9 cellular contexts compared by ENCODE assay signal in the genomic region with DNA sequence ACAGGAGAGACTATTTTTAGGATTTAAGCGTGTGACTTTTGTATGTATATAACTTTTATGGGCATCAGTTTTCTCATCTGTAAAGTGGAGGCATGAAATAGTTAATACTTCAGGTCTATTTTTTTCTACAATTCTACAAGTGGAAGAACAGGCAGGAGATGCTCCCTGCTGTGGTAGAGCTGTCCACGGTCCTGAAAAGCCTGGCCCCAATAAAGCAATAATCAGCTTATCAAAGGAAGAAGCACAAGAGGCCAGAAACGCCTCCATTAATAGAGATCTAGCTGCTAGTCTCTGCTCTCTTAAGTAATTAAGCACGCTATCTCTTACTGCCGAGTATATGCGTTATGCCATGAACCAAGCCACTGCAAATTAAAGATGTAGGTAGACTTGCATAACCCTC. TPM values are rescaled to one million over a fixed set of nuclear protein-coding genes. Genes with fewer than 3 reads are reported as not detected.
A peak's percentile ranks its signal among the peaks of the same experiment; 100 is the strongest.
DNase-seq lines count a peak whose midpoint lies in the region; ATAC-seq, FAIRE-seq and TF ChIP-seq lines count a peak whose summit lies in the region.
"Had no signal": no experiment of that assay in that cellular context is flagged by ENCODE, and none has a peak within 500 bp of the region (broad histone marks: within the 10 kb centered on the region; RNA-seq: fewer than 3 reads in every experiment).

No MANE protein-coding gene starts in this region.

- H3K4me1 ChIP-seq in Karpas-422 (ENCODE audit: low read length) (no peaks in the 10 kb centered on the region), astrocyte (ENCODE audit: insufficient read depth, low read length) (no peaks in the 10 kb centered on the region), mesenchymal stem cell (ENCODE audit: control insufficient read depth, insufficient read depth, low read depth, low read length) (no peaks in the 10 kb centered on the region)

- H2AK5ac ChIP-seq in mesenchymal stem cell (ENCODE audit: low read length, severe bottlenecking) = no peak overlapping the region

- H3K36me3 Mint-ChIP-seq in astrocyte (ENCODE audit: low read depth, unreplicated experiment) = no peaks in the 10 kb centered on the region

- H3K27me3 Mint-ChIP-seq in astrocyte (ENCODE audit: low read depth, unreplicated experiment) = peaks cover 7% of the 10 kb centered on the region

- H3K27ac ChIP-seq in Karpas-422 (ENCODE audit: low read length) = no peak overlapping the region
- no peak overlapping the region for H3K27ac ChIP-seq in astrocyte (ENCODE audit: low read depth, low read length)
- H3K27ac ChIP-seq in mesenchymal stem cell (ENCODE audit: low read length, poor library complexity, severe bottlenecking) = no peak overlapping the region

- DNase-seq in DMS53 treated with DMSO at 0.1 percent for 48 hours (lab: John Stamatoyannopoulos, UW; ENCODE audit: unreplicated experiment) = peak; percentile 4
- peak; percentile 74 for DNase-seq in Karpas-422
- DNase-seq in astrocyte (ENCODE audit: low read depth) = peak; percentile 46
- peak; percentile 63 for DNase-seq in mesenchymal stem cell
- no peak for DNase-seq in NCI-H446 treated with DMSO at 0.1 percent for 48 hours (lab: John Stamatoyannopoulos, UW)
- DNase-seq in medulla oblongata (ENCODE audit: extremely low spot score) = no peak

- H3K9me3 Mint-ChIP-seq in astrocyte (ENCODE audit: unreplicated experiment) = no peaks in the 10 kb centered on the region
- H3K9me3 Mint-ChIP-seq: dendritic cell treated with granulocyte-macrophage colony-stimulating factor and Interleukin-4, amounts not matched to agents 40 ng/mL and 50 ng/mL, for 4 days had no signal

- H3K79me2 ChIP-seq in Karpas-422 (ENCODE audit: low read length) (no peaks in the 10 kb centered on the region), astrocyte (ENCODE audit: insufficient read depth, low read length) (no peaks in the 10 kb centered on the region)

- no peaks in the 10 kb centered on the region for H3K36me3 ChIP-seq in Karpas-422 (ENCODE audit: insufficient read depth, low read length)
- no peaks in the 10 kb centered on the region for H3K36me3 ChIP-seq in astrocyte (ENCODE audit: insufficient read depth, low read length)
- no peaks in the 10 kb centered on the region for H3K36me3 ChIP-seq in mesenchymal stem cell (ENCODE audit: control insufficient read depth in 1 of 2, insufficient read depth in 2 of 2, low read depth in 1 of 2, low read length in 2 of 2)

- H3K4ac ChIP-seq in mesenchymal stem cell (ENCODE audit: low read depth in 1 of 2, low read length in 2 of 2) = no peak overlapping the region

- TF ChIP-seq CTCF in astrocyte (IDR thresholded peaks at IDR 0.05; ENCODE audit: insufficient read depth, low read depth, low read length) = no peak

- FAIRE-seq in astrocyte (lab: Jason Lieb, UNC) = no peak

- H2BK120ac ChIP-seq in mesenchymal stem cell (ENCODE audit: low read depth, low read length) = no peak overlapping the region

- no peaks in the 10 kb centered on the region for H4K20me1 ChIP-seq in Karpas-422 (ENCODE audit: insufficient read depth, low read depth, low read length)
- H4K20me1 ChIP-seq in astrocyte (ENCODE audit: insufficient read depth, low read length) = no peaks in the 10 kb centered on the region

- 36% methylated on average over 6 of the region's 6 CpGs for WGBS in mesenchymal stem cell

- no peak overlapping the region for H4K91ac ChIP-seq in mesenchymal stem cell (ENCODE audit: low read length)

- H3K79me1 ChIP-seq in mesenchymal stem cell (replicated peaks; ENCODE audit: low read length, poor library complexity, severe bottlenecking) = no peaks in the 10 kb centered on the region

- H3K23ac ChIP-seq in mesenchymal stem cell (ENCODE audit: low read length in 2 of 2) = no peak overlapping the region

- H3K4me3 ChIP-seq in Karpas-422 (ENCODE audit: low read length) (no peak overlapping the region), astrocyte (ENCODE audit: insufficient read depth, low read depth, low read length) (no peak overlapping the region), mesenchymal stem cell (ENCODE audit: insufficient read depth in 1 of 2, low read depth in 1 of 2, low read length in 2 of 2) (no peak overlapping the region)

- H2AFZ ChIP-seq in Karpas-422 (ENCODE audit: low read length) (no peak overlapping the region), astrocyte (ENCODE audit: low read depth, low read length) (no peak overlapping the region), mesenchymal stem cell (ENCODE audit: low read depth, low read length) (no peak overlapping the region)

- H3K4me3 Mint-ChIP-seq in astrocyte (ENCODE audit: unreplicated experiment) = no peak overlapping the region
- H3K4me3 Mint-ChIP-seq: dendritic cell treated with granulocyte-macrophage colony-stimulating factor and Interleukin-4, amounts not matched to agents 40 ng/mL and 50 ng/mL, for 4 days had no signal

- no peak overlapping the region for H2BK5ac ChIP-seq in mesenchymal stem cell (ENCODE audit: low read depth, low read length, poor library complexity, severe bottlenecking)

- H2BK12ac ChIP-seq in mesenchymal stem cell (ENCODE audit: low read length in 2 of 2) = no peak overlapping the region

- no peak overlapping the region for H3K18ac ChIP-seq in mesenchymal stem cell (ENCODE audit: low read depth in 1 of 2, low read length in 2 of 2)

- no peak overlapping the region for H3K9ac ChIP-seq in Karpas-422 (ENCODE audit: low read length)
- no peak overlapping the region for H3K9ac ChIP-seq in astrocyte (ENCODE audit: low read length)
- H3K9ac ChIP-seq in mesenchymal stem cell (ENCODE audit: low read length) = no peak overlapping the region

- H3K9me2 ChIP-seq in Karpas-422 (replicated peaks; ENCODE audit: insufficient read depth, low read length) = no peaks in the 10 kb centered on the region

- H3K4me2 ChIP-seq in Karpas-422 (ENCODE audit: low read depth, low read length, poor library complexity, severe bottlenecking) (no peak overlapping the region), astrocyte (ENCODE audit: low read length) (no peak overlapping the region), mesenchymal stem cell (ENCODE audit: low read length, poor library complexity, severe bottlenecking) (no peak overlapping the region)

- H3K27me3 ChIP-seq in Karpas-422 (ENCODE audit: low read length) (no peaks in the 10 kb centered on the region), astrocyte (ENCODE audit: insufficient read depth, low read length) (peaks cover 6% of the 10 kb centered on the region), mesenchymal stem cell (ENCODE audit: control insufficient read depth in 1 of 2, insufficient read depth in 1 of 2, low read length in 2 of 2) (peaks cover 16 to 20% of the 10 kb centered on the region in 2 experiments)

- H3K9me3 ChIP-seq in Karpas-422 (ENCODE audit: low read length) = no peaks in the 10 kb centered on the region
- no peaks in the 10 kb centered on the region for H3K9me3 ChIP-seq in astrocyte (ENCODE audit: insufficient read depth, low read depth, low read length)
- H3K9me3 ChIP-seq in mesenchymal stem cell (ENCODE audit: control insufficient read depth, low read length) = no peaks in the 10 kb centered on the region

- no peak overlapping the region for H3K14ac ChIP-seq in mesenchymal stem cell (ENCODE audit: low read length in 2 of 2)

- H4K8ac ChIP-seq in mesenchymal stem cell (ENCODE audit: low read length) = no peak overlapping the region

- H3K27ac Mint-ChIP-seq in astrocyte (ENCODE audit: unreplicated experiment) = no peak overlapping the region
- H3K27ac Mint-ChIP-seq: dendritic cell treated with granulocyte-macrophage colony-stimulating factor and Interleukin-4, amounts not matched to agents 40 ng/mL and 50 ng/mL, for 4 days had no signal

- H3K4me1 Mint-ChIP-seq in astrocyte (ENCODE audit: low read depth, unreplicated experiment) = no peaks in the 10 kb centered on the region

- ATAC-seq in GM18873 (IDR thresholded peaks at IDR 0.05; ENCODE audit: low FRiP score, unreplicated experiment) (no peak), GM19397 (IDR thresholded peaks at IDR 0.05; ENCODE audit: unreplicated experiment) (no peak)

- H2BK15ac ChIP-seq in mesenchymal stem cell (ENCODE audit: low read depth, poor library complexity, severe bottlenecking) = no peak overlapping the region

RNA-seq across cellular contexts. Expression of gene WASF3, which starts 28.0 kb away (rescaled TPM):
- 0.04 TPM in 1 of 2 replicates, not detected in the other for total RNA-seq in Karpas-422 (2014; rRNA removed; shearing (Covaris generic); ENCODE audit: low replicate concordance)
- total RNA-seq in astrocyte = 19.7 and 25.8 TPM in 2 replicates
- polyA plus RNA-seq in mesenchymal stem cell (2013, experiment 1 of 2) = 8.0 TPM
- polyA plus RNA-seq in mesenchymal stem cell (2013, experiment 2 of 2) = 8.0 TPM

Comparison
In these comparisons a context has a peak if more than half of its experiments do, and no peak if none do; other contexts are left out.
1. DNase-seq: peak in DMS53 treated with DMSO at 0.1 percent for 48 hours (single experiment), Karpas-422 (single experiment), astrocyte (single experiment) and mesenchymal stem cell (single experiment); none in NCI-H446 treated with DMSO at 0.1 percent for 48 hours (single experiment) and medulla oblongata (single experiment).
2. RNA of gene WASF3, which starts 28.0 kb away (total RNA-seq): 19.7 to 25.8 TPM in astrocyte; 0.04 TPM in Karpas-422; every median in the first group is over 10 times any median in the second.